14 cellular contexts compared by ENCODE assay signal in genomic region chr11:34219862-34220490, GRCh38.
"Had no signal": no experiment of that assay in that cellular context is flagged by ENCODE, and none has a peak within 500 bp of the region (broad histone marks: within the 10 kb centered on the region; RNA-seq: fewer than 3 reads in every experiment).

No MANE protein-coding gene starts in this region.

- H3K36me3 ChIP-seq: prostate gland, SJSA1, uterus had no signal

- H3K4me1 ChIP-seq: prostate gland, uterus had no signal

- DNase-seq: activated CD4-positive, alpha-beta T cell treated with anti-CD3 and anti-CD28 coated beads, Interleukin-2, amount 10 ng/mL, durations not matched to agents 24 days and 14 days; activated CD4-positive, CD25-positive, alpha-beta regulatory T cell; activated CD8-positive, alpha-beta memory T cell treated with anti-CD3 and anti-CD28 coated beads, Interleukin-2, amount 50 U/mL, for 48 hours; activated CD8-positive, alpha-beta T cell treated with anti-CD3 and anti-CD28 coated beads, Interleukin-2, amount 10 ng/mL, durations not matched to agents 7 days and 5 days; anterior cingulate cortex; foreskin keratinocyte; head of caudate nucleus; nucleus accumbens had no signal

- H3K27ac ChIP-seq: foreskin keratinocyte, prostate gland, SJSA1, uterus had no signal

- ATAC-seq: activated CD8-positive, alpha-beta T cell treated with anti-CD3 and anti-CD28 coated beads, Interleukin-2, amount 10 ng/mL, durations not matched to agents 7 days and 5 days; esophagus mucosa; foreskin keratinocyte; left lobe of liver; stimulated activated effector memory CD8-positive, alpha-beta T cell treated with anti-CD3 and anti-CD28 coated beads, Interleukin-12 subunit alpha, Interleukin-12 subunit beta, amount 100 ng/mL, for 72 hours had no signal

- H3K27me3 ChIP-seq: SJSA1, uterus had no signal

- H3K4me3 ChIP-seq: prostate gland, SJSA1, uterus had no signal

- H3K9me3 ChIP-seq: prostate gland, SJSA1, uterus had no signal
